Comparison of ENCODE assay signal across 11 cellular contexts in the genomic region with DNA sequence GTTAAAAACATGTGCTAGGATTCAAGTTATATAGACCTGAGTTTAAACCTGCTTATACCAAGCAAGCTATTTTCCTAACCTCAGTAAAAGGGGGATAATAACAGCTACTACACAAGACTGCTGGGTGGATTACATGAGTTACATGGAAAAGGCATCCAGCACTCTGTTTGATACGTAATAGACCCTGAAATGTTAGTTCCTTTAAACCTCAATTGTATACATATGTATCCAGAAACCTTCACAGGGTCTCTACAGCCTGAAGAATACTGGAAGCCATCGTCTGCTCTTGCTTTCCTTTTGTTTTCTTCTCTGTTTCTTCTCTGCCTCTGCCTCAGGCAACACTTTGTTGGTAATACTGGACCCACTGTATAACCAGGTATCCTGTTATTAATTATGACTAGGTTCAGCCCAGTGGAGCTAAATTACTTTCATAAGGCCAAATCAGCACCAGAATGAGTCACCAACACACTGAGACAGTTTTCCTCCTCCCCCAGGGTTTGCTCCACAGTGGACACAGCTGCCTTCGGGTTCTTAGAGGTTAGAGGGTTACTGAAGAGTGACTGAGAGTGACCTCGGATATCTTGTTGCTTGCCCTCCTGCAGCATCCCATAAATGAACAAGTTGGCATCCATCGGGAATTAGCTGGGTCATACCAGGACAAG.
DNase-seq lines count a peak whose midpoint lies in the region; ATAC-seq and TF ChIP-seq lines count a peak whose summit lies in the region.
"Had no signal": no experiment of that assay in that cellular context is flagged by ENCODE, and none has a peak within 500 bp of the region (broad histone marks: within the 10 kb centered on the region; RNA-seq: fewer than 3 reads in every experiment).

No MANE protein-coding gene starts in this region.

- CTCF ChIA-PET in PC-9 (lab: Charles Lee) = no interaction called here

- intact Hi-C loops in PC-9 (cut with micrococcal nuclease; ENCODE audit: unreplicated experiment) = loop anchor here (5.0 kb wide), 2 partner anchors 407 to 422 kb away; no protein-coding TSS in a partner anchor

- WGBS in GM23248 (ENCODE audit: low coverage in 1 of 2, low lambda C conversion rate in 2 of 2, missing lambda C conversion rate in 2 of 2), 2 experiments = 1 to 4% methylated on average over 5 of the region's 5 CpGs

- no peaks in the 10 kb centered on the region for H4K20me1 ChIP-seq in GM23248 (ENCODE audit: insufficient read depth)
- H4K20me1 ChIP-seq in PC-9 (ENCODE audit: insufficient read depth) = no peaks in the 10 kb centered on the region
- H4K20me1 ChIP-seq in fibroblast of lung (ENCODE audit: control insufficient read depth, extremely low read depth, insufficient read depth, low read length) = no peaks in the 10 kb centered on the region

- H3K79me2 ChIP-seq in GM23248 (ENCODE audit: insufficient read depth) (no peaks in the 10 kb centered on the region), PC-9 (ENCODE audit: low read depth) (no peaks in the 10 kb centered on the region), fibroblast of lung (ENCODE audit: control insufficient read depth, insufficient read depth, low read length) (no peaks in the 10 kb centered on the region)

- H3K9me3 ChIP-seq in GM23248 (ENCODE audit: low read depth) (no peaks in the 10 kb centered on the region), PC-9 (ENCODE audit: insufficient read depth, low read depth) (no peaks in the 10 kb centered on the region), fibroblast of lung (ENCODE audit: control insufficient read depth, insufficient read depth, low read depth, low read length) (no peaks in the 10 kb centered on the region)
- H3K9me3 ChIP-seq: neutrophil had no signal

- no peaks in the 10 kb centered on the region for H3K9me2 ChIP-seq in GM23248 (ENCODE audit: insufficient read depth)
- H3K9me2 ChIP-seq in PC-9 (ENCODE audit: insufficient read depth) = no peaks in the 10 kb centered on the region

- TF ChIP-seq CTCF in PC-9 (conservative IDR thresholded peaks at IDR 0.05) = no peak
- no peak for TF ChIP-seq CTCF in fibroblast of lung (conservative IDR thresholded peaks at IDR 0.05 in 1 of 2, IDR thresholded peaks at IDR 0.05 in 1 of 2; ENCODE audit: low read depth in 1 of 2, low read length in 2 of 2)

- H3K36me3 ChIP-seq in GM23248 (ENCODE audit: low read depth) (no peaks in the 10 kb centered on the region), PC-9 (ENCODE audit: low read depth) (no peaks in the 10 kb centered on the region), fibroblast of lung (ENCODE audit: control insufficient read depth, insufficient read depth, low read length) (no peaks in the 10 kb centered on the region)
- H3K36me3 ChIP-seq: neutrophil had no signal

- ATAC-seq in HG03432 (IDR thresholded peaks at IDR 0.05; ENCODE audit: unreplicated experiment) = no peak
- no peak for ATAC-seq in HG02798 (IDR thresholded peaks at IDR 0.05; ENCODE audit: poor library complexity, unreplicated experiment)
- ATAC-seq: activated T-cell treated with anti-CD3 and anti-CD28 coated beads, Interleukin-2, amount 50 U/mL, for 4 hours had no signal

- H2AFZ ChIP-seq in GM23248 (peak overlapping the region; percentile 47; the same call in 1 of the 2 replicates), PC-9 (peak overlapping the region; percentile 26; the same call in 1 of the 2 replicates), fibroblast of lung (ENCODE audit: low read length) (no peak overlapping the region)

- in situ Hi-C loops in GM23248 (cut with MboI) = no loop called here

- DNase-seq in GM23248 (peak; percentile 90), PC-9 (peak in 1 of 2 experiments; percentile 12), fibroblast of lung (ENCODE audit: low read depth in 2 of 2) (peak; percentile 64 to 71), skeletal muscle cell (ENCODE audit: low read depth) (peak; percentile 17), DMS 273 (lab: John Stamatoyannopoulos, UW; ENCODE audit: unreplicated experiment) (no peak)
- DNase-seq: activated T-cell treated with anti-CD3 and anti-CD28 coated beads, Interleukin-2, amount 50 U/mL, for 4 hours; NCI-H748 treated with DMSO at 0.1 percent for 48 hours had no signal

- H3K27me3 ChIP-seq in GM23248 (replicated peaks; ENCODE audit: insufficient read depth) (no peaks in the 10 kb centered on the region), PC-9 (ENCODE audit: insufficient read depth, low read depth) (no peaks in the 10 kb centered on the region), fibroblast of lung (ENCODE audit: control insufficient read depth, insufficient read depth, low read length) (no peaks in the 10 kb centered on the region)
- H3K27me3 ChIP-seq: neutrophil had no signal

- H3K9ac ChIP-seq in GM23248 = peak overlapping the region; percentile 23; the same call in 1 of the 2 replicates
- H3K9ac ChIP-seq in fibroblast of lung (ENCODE audit: insufficient read depth, low read length) = no peak overlapping the region

- H3K4me3 ChIP-seq in GM23248 (peak overlapping the region; percentile 40), PC-9 (no peak overlapping the region), fibroblast of lung (replicated peaks in 1 of 4; ENCODE audit: control extremely low read depth in 1 of 4, insufficient read depth in 1 of 4, low read depth in 3 of 4, low read length in 4 of 4) (no peak overlapping the region), skeletal muscle cell (ENCODE audit: low read depth, low read length) (no peak overlapping the region)
- H3K4me3 ChIP-seq: coronary artery had no signal

- BruUV-seq in PC-9 (replicated peaks; lab: Mats Ljungman, UMichigan) = no TSS peak

- H3K27ac ChIP-seq in GM23248 (peak overlapping the region; percentile 36), PC-9 (no peak overlapping the region), fibroblast of lung (ENCODE audit: insufficient read depth, low read length) (no peak overlapping the region)
- H3K27ac ChIP-seq: coronary artery, neutrophil had no signal

- H3F3A ChIP-seq in GM23248 (ENCODE audit: insufficient read depth) (peaks cover 17% of the 10 kb centered on the region; the same call in 1 of the 2 replicates), PC-9 (ENCODE audit: insufficient read depth, low read depth) (no peaks in the 10 kb centered on the region)

- POLR2A ChIA-PET in PC-9 (lab: Charles Lee; ENCODE audit: unreplicated experiment) = no interaction called here

- H3K4me1 ChIP-seq in GM23248 (ENCODE audit: insufficient read depth) (peaks cover 27% of the 10 kb centered on the region), PC-9 (replicated peaks; ENCODE audit: insufficient read depth) (no peaks in the 10 kb centered on the region), fibroblast of lung (ENCODE audit: control insufficient read depth, extremely low read depth, insufficient read depth, low read length) (peaks cover 7% of the 10 kb centered on the region)

- H3K4me2 ChIP-seq in GM23248 (ENCODE audit: unreplicated experiment) = peak overlapping the region; percentile 79
- H3K4me2 ChIP-seq in PC-9 = no peak overlapping the region
- H3K4me2 ChIP-seq in fibroblast of lung (ENCODE audit: extremely low read depth, insufficient read depth, low read length) = peak overlapping the region; percentile 52
